Comparison of ENCODE assay signal across 11 cellular contexts in the genomic region with DNA sequence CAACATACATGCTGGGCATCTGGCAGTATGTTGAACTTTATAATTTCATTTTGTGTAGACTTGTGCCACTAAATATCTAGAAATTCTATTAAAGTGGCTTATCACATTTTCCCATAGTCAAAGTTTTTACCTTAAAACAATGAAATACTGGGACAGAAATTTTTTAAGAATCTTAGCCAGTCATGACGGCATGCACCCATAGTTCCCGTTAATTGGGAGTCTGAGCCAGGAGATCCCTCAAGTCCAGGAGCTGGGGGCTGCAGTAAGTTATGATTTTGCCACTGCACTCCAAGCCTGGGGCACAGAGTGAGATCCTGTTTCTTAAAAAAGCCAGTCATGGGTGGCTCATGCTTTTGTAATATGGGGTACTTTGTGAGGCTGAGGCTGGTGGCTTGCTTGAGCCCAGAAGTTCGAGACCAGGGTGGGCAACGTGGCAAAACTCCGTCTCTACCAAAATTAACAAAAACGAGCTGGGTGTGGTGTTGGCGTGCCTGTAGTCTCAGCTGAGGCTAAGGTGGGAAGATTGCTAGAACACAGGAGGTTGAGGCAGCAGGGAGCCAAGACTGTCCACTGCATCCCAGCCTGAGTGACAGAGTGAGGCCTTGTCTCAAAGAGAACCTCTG. TPM values are rescaled to one million over a fixed set of nuclear protein-coding genes. Genes with fewer than 3 reads are reported as not detected.
DNase-seq lines count a peak whose midpoint lies in the region; ATAC-seq and TF ChIP-seq lines count a peak whose summit lies in the region.
"Had no signal": no experiment of that assay in that cellular context is flagged by ENCODE, and none has a peak within 500 bp of the region (broad histone marks: within the 10 kb centered on the region; RNA-seq: fewer than 3 reads in every experiment).

No MANE protein-coding gene starts in this region.

- peaks cover 89% of the 10 kb centered on the region for H3F3A ChIP-seq in PC-9 (ENCODE audit: insufficient read depth, low read depth)
- peaks cover 56% of the 10 kb centered on the region for H3F3A ChIP-seq in smooth muscle cell (ENCODE audit: low read depth)

- H2AFZ ChIP-seq in PC-9 (no peak overlapping the region), smooth muscle cell (ENCODE audit: low read depth) (no peak overlapping the region)

- peaks cover 24% of the 10 kb centered on the region for H3K4me1 ChIP-seq in PC-9 (replicated peaks; ENCODE audit: insufficient read depth)
- H3K4me1 ChIP-seq in smooth muscle cell (ENCODE audit: low read depth), result peaks cover 12% of the 10 kb centered on the region

- H3K27me3 ChIP-seq in PC-9 (ENCODE audit: insufficient read depth, low read depth) (no peaks in the 10 kb centered on the region), smooth muscle cell (ENCODE audit: low read depth) (no peaks in the 10 kb centered on the region)

- H3K9me3 ChIP-seq in PC-9 (ENCODE audit: insufficient read depth, low read depth) (no peaks in the 10 kb centered on the region), smooth muscle cell (replicated peaks; ENCODE audit: low read depth) (no peaks in the 10 kb centered on the region)
- H3K9me3 ChIP-seq: mucosa of descending colon had no signal

- H3K36me3 Mint-ChIP-seq in activated T-cell treated with anti-CD3 and anti-CD28 coated beads, Interleukin-2, amount 50 U/mL, for 4 hours (ENCODE audit: insufficient read depth), result peaks cover 63% of the 10 kb centered on the region
- peaks cover 85% of the 10 kb centered on the region for H3K36me3 Mint-ChIP-seq in effector memory CD8-positive, alpha-beta T cell (ENCODE audit: insufficient read depth)

- peak overlapping the region; percentile 44; the same call in 1 of the 2 replicates for H3K4me2 ChIP-seq in PC-9
- H3K4me2 ChIP-seq in smooth muscle cell, result no peak overlapping the region

- no peak for TF ChIP-seq CTCF in PC-9 (conservative IDR thresholded peaks at IDR 0.05)
- TF ChIP-seq CTCF in smooth muscle cell (IDR thresholded peaks at IDR 0.05; ENCODE audit: borderline replicate concordance, insufficient read depth, poor library complexity, severe bottlenecking), result no peak

- no TSS peak for BruUV-seq in PC-9 (replicated peaks; lab: Mats Ljungman, UMichigan)

- H3K27ac ChIP-seq in PC-9 (peak overlapping the region; percentile 12; the same call in 1 of the 2 replicates), smooth muscle cell (ENCODE audit: low read depth) (peak overlapping the region; percentile 23)

- H3K4me3 ChIP-seq in PC-9, result no peak overlapping the region
- no peak overlapping the region for H3K4me3 ChIP-seq in smooth muscle cell
- H3K4me3 ChIP-seq: mucosa of descending colon had no signal

- H3K79me2 ChIP-seq in PC-9 (ENCODE audit: low read depth) (peaks cover 40% of the 10 kb centered on the region), smooth muscle cell (ENCODE audit: low read depth) (peaks cover 28% of the 10 kb centered on the region)

- no peak for ATAC-seq in activated T-cell treated with anti-CD3 and anti-CD28 coated beads, Interleukin-2, amount 50 U/mL, for 4 hours
- ATAC-seq in effector memory CD8-positive, alpha-beta T cell (replicated peaks), result no peak
- ATAC-seq in left ventricle myocardium superior (no peak), GM19351 (IDR thresholded peaks at IDR 0.05; ENCODE audit: unreplicated experiment) (no peak)
- ATAC-seq: mucosa of descending colon had no signal

- H3K9ac ChIP-seq in smooth muscle cell (ENCODE audit: low read depth), result no peak overlapping the region

- WGBS in smooth muscle cell (ENCODE audit: low lambda C conversion rate), result 81% methylated on average over 7 of the region's 7 CpGs

- DNase-seq in activated T-cell treated with anti-CD3 and anti-CD28 coated beads, Interleukin-2, amount 50 U/mL, for 4 hours, result no peak
- DNase-seq in activated T-cell treated with anti-CD3 and anti-CD28 coated beads for 4 hours (no peak), PC-9 (no peak), smooth muscle cell (lab: John Stamatoyannopoulos, UW; ENCODE audit: unreplicated experiment) (no peak), left ventricle myocardium superior (no peak)
- DNase-seq in effector memory CD8-positive, alpha-beta T cell, result no peak
- no peak for DNase-seq in central memory CD4-positive, alpha-beta T cell
- DNase-seq: mucosa of descending colon, SHP77 treated with DMSO at 0.1 percent for 48 hours, small intestine had no signal

- H3K4me3 Mint-ChIP-seq in activated T-cell treated with anti-CD3 and anti-CD28 coated beads, Interleukin-2, amount 50 U/mL, for 4 hours, result peak overlapping the region; percentile 88
- peak overlapping the region; percentile 27 to 89 for H3K4me3 Mint-ChIP-seq in effector memory CD8-positive, alpha-beta T cell

- intact Hi-C loops in PC-9 (cut with micrococcal nuclease; ENCODE audit: unreplicated experiment), result loop anchor here (10.0 kb wide), 1 partner anchor 905 kb away; no protein-coding TSS in a partner anchor
- intact Hi-C loops in left ventricle myocardium superior (cut with micrococcal nuclease), result no loop called here

- H3K9me3 Mint-ChIP-seq in activated T-cell treated with anti-CD3 and anti-CD28 coated beads, Interleukin-2, amount 50 U/mL, for 4 hours, result no peaks in the 10 kb centered on the region
- H3K9me3 Mint-ChIP-seq in effector memory CD8-positive, alpha-beta T cell, result no peaks in the 10 kb centered on the region

- H3K9me2 ChIP-seq in PC-9 (ENCODE audit: insufficient read depth), result no peaks in the 10 kb centered on the region

- peaks cover 45% of the 10 kb centered on the region for H3K4me1 Mint-ChIP-seq in activated T-cell treated with anti-CD3 and anti-CD28 coated beads, Interleukin-2, amount 50 U/mL, for 4 hours (ENCODE audit: low read depth)
- H3K4me1 Mint-ChIP-seq in effector memory CD8-positive, alpha-beta T cell (ENCODE audit: low read depth in 2 of 2), result peaks cover 27 to 46% of the 10 kb centered on the region in 2 donors

- no peaks in the 10 kb centered on the region for H3K27me3 Mint-ChIP-seq in activated T-cell treated with anti-CD3 and anti-CD28 coated beads, Interleukin-2, amount 50 U/mL, for 4 hours (ENCODE audit: low read depth)
- no peaks in the 10 kb centered on the region for H3K27me3 Mint-ChIP-seq in effector memory CD8-positive, alpha-beta T cell

- H3K27ac Mint-ChIP-seq in effector memory CD8-positive, alpha-beta T cell, result peak overlapping the region; percentile 83 to 97

- H3K36me3 ChIP-seq in PC-9 (ENCODE audit: low read depth), result peaks cover 37% of the 10 kb centered on the region
- peaks cover 9% of the 10 kb centered on the region for H3K36me3 ChIP-seq in smooth muscle cell (ENCODE audit: low read depth)

- CTCF ChIA-PET in PC-9 (lab: Charles Lee), result no interaction called here

- POLR2A ChIA-PET in PC-9 (lab: Charles Lee; ENCODE audit: unreplicated experiment), result no interaction called here

- H4K20me1 ChIP-seq in PC-9 (ENCODE audit: insufficient read depth) (peaks cover 35% of the 10 kb centered on the region), smooth muscle cell (ENCODE audit: low read depth) (peaks cover 58% of the 10 kb centered on the region)

RNA-seq across cellular contexts. Expression of gene RPSA, which starts 3.1 kb away (rescaled TPM):
- total RNA-seq in activated T-cell treated with anti-CD3 and anti-CD28 coated beads, Interleukin-2, amount 50 U/mL, for 4 hours, result 1,000 to 10,000 TPM; 2,416 to 2,801 (median 2,677) TPM
- total RNA-seq in PC-9 (2021) (1,544 and 1,775 TPM in 2 replicates), smooth muscle cell (1,254 and 1,284 TPM in 2 replicates), left ventricle myocardium superior (372 TPM)
- polyA plus RNA-seq in smooth muscle cell, result 355 and 407 TPM in 2 replicates

RNA-seq across cellular contexts. Expression of gene SLC25A38, which starts 26.5 kb away (rescaled TPM):
- 10 to 100 TPM; 64.7 to 69.1 (median 65.3) TPM for total RNA-seq in activated T-cell treated with anti-CD3 and anti-CD28 coated beads, Interleukin-2, amount 50 U/mL, for 4 hours
- total RNA-seq in PC-9 (2021) (22.0 and 25.6 TPM in 2 replicates), smooth muscle cell (18.9 and 19.1 TPM in 2 replicates), left ventricle myocardium superior (15.4 TPM)
- polyA plus RNA-seq in smooth muscle cell, result 18.5 and 22.2 TPM in 2 replicates

RNA-seq across cellular contexts. Expression of gene MOBP, which starts 57.9 kb away (rescaled TPM):
- not detected for total RNA-seq in activated T-cell treated with anti-CD3 and anti-CD28 coated beads, Interleukin-2, amount 50 U/mL, for 4 hours
- total RNA-seq in PC-9 (2021) (not detected in 2 replicates), smooth muscle cell (not detected in 2 replicates), left ventricle myocardium superior (not detected)
- not detected in 2 replicates for polyA plus RNA-seq in smooth muscle cell
